ENCODE assay signal across 8 cellular contexts in genomic region chr14:77588411-77589025, GRCh38. TPM values are rescaled to one million over a fixed set of nuclear protein-coding genes. Genes with fewer than 3 reads are reported as not detected.
DNase-seq lines count a peak whose midpoint lies in the region; ATAC-seq, FAIRE-seq and TF ChIP-seq lines count a peak whose summit lies in the region.
"Not testable (repeated sequence)": the region's sequence is repeated elsewhere in the genome, so short reads cannot be mapped to it uniquely, and the experiment has no call there.

No MANE protein-coding gene starts in this region.

- H3K9me3 ChIP-seq in BLaER1; Karpas-422 (ENCODE audit: low read length); lower lobe of right lung: not testable (repeated sequence)

- H3K4me1 ChIP-seq in BLaER1 (peaks cover 38% of the 10 kb centered on the region), Karpas-422 (ENCODE audit: low read length) (peaks cover 92% of the 10 kb centered on the region), lower lobe of right lung (peaks cover 58% of the 10 kb centered on the region)

- H3K9ac ChIP-seq in BLaER1; Karpas-422 (ENCODE audit: low read length): not testable (repeated sequence)

- intact Hi-C loops in lower lobe of right lung (cut with DNase I): not testable (repeated sequence)

- H3K4me3 Mint-ChIP-seq in activated CD4-positive, alpha-beta memory T cell treated with anti-CD3 and anti-CD28 coated beads, Interleukin-2, amount 10 ng/mL, durations not matched to agents 7 days and 5 days; endothelial cell (ENCODE audit: unreplicated experiment): not testable (repeated sequence)
- peak overlapping the region; percentile 36 to 65 for H3K4me3 Mint-ChIP-seq in stimulated activated naive B cell treated with anti-CD40 and anti-IgM and Interleukin-4, amounts not matched to agents 10 μg/mL and 1 μg/mL and 100 μg/mL, for 72 hours

- not testable (repeated sequence) for H3K4me3 ChIP-seq in BLaER1; Karpas-422 (ENCODE audit: low read length); lower lobe of right lung

- ATAC-seq in GM21423 (IDR thresholded peaks at IDR 0.05; ENCODE audit: unreplicated experiment): peak; percentile 41
- not testable (repeated sequence) for ATAC-seq in lower lobe of right lung
- ATAC-seq in stimulated activated naive B cell treated with anti-CD40 and anti-IgM and Interleukin-4, amounts not matched to agents 10 μg/mL and 1 μg/mL and 100 μg/mL, for 72 hours (replicated peaks): peak; percentile 82 to 90

- not testable (repeated sequence) for H3K27me3 Mint-ChIP-seq in activated CD4-positive, alpha-beta memory T cell treated with anti-CD3 and anti-CD28 coated beads, Interleukin-2, amount 10 ng/mL, durations not matched to agents 7 days and 5 days; endothelial cell (ENCODE audit: unreplicated experiment); stimulated activated naive B cell treated with anti-CD40 and anti-IgM and Interleukin-4, amounts not matched to agents 10 μg/mL and 1 μg/mL and 100 μg/mL, for 72 hours

- 0 out of 2 replicates have a peak, but pooled peaks cover 17% of the 10 kb centered on the region for H3K36me3 ChIP-seq in BLaER1
- H3K36me3 ChIP-seq in Karpas-422 (ENCODE audit: insufficient read depth, low read length); lower lobe of right lung: not testable (repeated sequence)

- not testable (repeated sequence) for H3K9me2 ChIP-seq in Karpas-422 (replicated peaks; ENCODE audit: insufficient read depth, low read length)

- H3K36me3 Mint-ChIP-seq in activated CD4-positive, alpha-beta memory T cell treated with anti-CD3 and anti-CD28 coated beads, Interleukin-2, amount 10 ng/mL, durations not matched to agents 7 days and 5 days (ENCODE audit: low read depth): peaks cover 19% of the 10 kb centered on the region
- H3K36me3 Mint-ChIP-seq in endothelial cell (ENCODE audit: low read depth, unreplicated experiment): not testable (repeated sequence)
- H3K36me3 Mint-ChIP-seq in stimulated activated naive B cell treated with anti-CD40 and anti-IgM and Interleukin-4, amounts not matched to agents 10 μg/mL and 1 μg/mL and 100 μg/mL, for 72 hours: peaks cover 9 to 19% of the 10 kb centered on the region in 2 donors

- peak; percentile 81 for FAIRE-seq in GM18507 (lab: Jason Lieb, UNC)

- H3K79me2 ChIP-seq in Karpas-422 (ENCODE audit: low read length): peaks cover 97% of the 10 kb centered on the region

- peaks cover 45% of the 10 kb centered on the region for H3K4me1 Mint-ChIP-seq in activated CD4-positive, alpha-beta memory T cell treated with anti-CD3 and anti-CD28 coated beads, Interleukin-2, amount 10 ng/mL, durations not matched to agents 7 days and 5 days
- peaks cover 31% of the 10 kb centered on the region for H3K4me1 Mint-ChIP-seq in endothelial cell (ENCODE audit: unreplicated experiment)
- peaks cover 43 to 75% of the 10 kb centered on the region in 2 donors for H3K4me1 Mint-ChIP-seq in stimulated activated naive B cell treated with anti-CD40 and anti-IgM and Interleukin-4, amounts not matched to agents 10 μg/mL and 1 μg/mL and 100 μg/mL, for 72 hours

- not testable (repeated sequence) for TF ChIP-seq CTCF in endothelial cell (IDR thresholded peaks at IDR 0.05; ENCODE audit: unreplicated experiment); lower lobe of right lung (IDR thresholded peaks at IDR 0.05)

- H3K9me3 Mint-ChIP-seq in activated CD4-positive, alpha-beta memory T cell treated with anti-CD3 and anti-CD28 coated beads, Interleukin-2, amount 10 ng/mL, durations not matched to agents 7 days and 5 days; endothelial cell (ENCODE audit: unreplicated experiment); stimulated activated naive B cell treated with anti-CD40 and anti-IgM and Interleukin-4, amounts not matched to agents 10 μg/mL and 1 μg/mL and 100 μg/mL, for 72 hours: not testable (repeated sequence)

- H3K4me2 ChIP-seq in BLaER1 (peak overlapping the region; percentile 48), Karpas-422 (ENCODE audit: low read depth, low read length, poor library complexity, severe bottlenecking) (peak overlapping the region; percentile 23)

- POLR2A ChIA-PET in activated CD4-positive, alpha-beta memory T cell treated with anti-CD3 and anti-CD28 coated beads, Interleukin-2, amount 10 ng/mL, durations not matched to agents 7 days and 5 days (lab: Charles Lee): not testable (repeated sequence)

- H3K27me3 ChIP-seq in BLaER1; Karpas-422 (ENCODE audit: low read length); lower lobe of right lung (ENCODE audit: low read depth): not testable (repeated sequence)

- not testable (repeated sequence) for H2AFZ ChIP-seq in Karpas-422 (ENCODE audit: low read length)

- not testable (repeated sequence) for DNase-seq in GM18507 (ENCODE audit: extremely low spot score, insufficient read length, low read depth); activated CD4-positive, alpha-beta memory T cell treated with anti-CD3 and anti-CD28 coated beads, Interleukin-2, amount 10 ng/mL, durations not matched to agents 7 days and 5 days; endothelial cell (ENCODE audit: low spot score); lower lobe of right lung
- DNase-seq in Karpas-422: peak; percentile 71
- DNase-seq in stimulated activated naive B cell treated with anti-CD40 and anti-IgM and Interleukin-4, amounts not matched to agents 10 μg/mL and 1 μg/mL and 100 μg/mL, for 72 hours: peak; percentile 39

- H4K20me1 ChIP-seq in BLaER1: peaks cover 16% of the 10 kb centered on the region; the same call in 1 of the 2 replicates
- not testable (repeated sequence) for H4K20me1 ChIP-seq in Karpas-422 (ENCODE audit: insufficient read depth, low read depth, low read length)

- CTCF ChIA-PET in activated CD4-positive, alpha-beta memory T cell treated with anti-CD3 and anti-CD28 coated beads, Interleukin-2, amount 10 ng/mL, durations not matched to agents 7 days and 5 days (lab: Charles Lee): not testable (repeated sequence)

- peak overlapping the region; percentile 52 for H3K27ac Mint-ChIP-seq in activated CD4-positive, alpha-beta memory T cell treated with anti-CD3 and anti-CD28 coated beads, Interleukin-2, amount 10 ng/mL, durations not matched to agents 7 days and 5 days
- H3K27ac Mint-ChIP-seq in endothelial cell (ENCODE audit: unreplicated experiment): peak overlapping the region; percentile 86
- peak overlapping the region; percentile 80 for H3K27ac Mint-ChIP-seq in stimulated activated naive B cell treated with anti-CD40 and anti-IgM and Interleukin-4, amounts not matched to agents 10 μg/mL and 1 μg/mL and 100 μg/mL, for 72 hours

- not testable (repeated sequence) for H3K27ac ChIP-seq in BLaER1
- H3K27ac ChIP-seq in Karpas-422 (ENCODE audit: low read length) (peak overlapping the region; percentile 82), lower lobe of right lung (peak overlapping the region; percentile 33)

RNA-seq across cellular contexts. Expression of gene SPTLC2, which starts 27.9 kb away (rescaled TPM):
- 70.9 and 97.0 TPM in 2 replicates for total RNA-seq in Karpas-422 (2014; rRNA removed; shearing (Covaris generic); ENCODE audit: low replicate concordance)
- total RNA-seq in activated CD4-positive, alpha-beta memory T cell treated with anti-CD3 and anti-CD28 coated beads, Interleukin-2, amount 10 ng/mL, durations not matched to agents 7 days and 5 days: 10 to 100 TPM; 40.6 to 43.2 TPM
- total RNA-seq in endothelial cell (ENCODE audit: unreplicated experiment): 63.6 TPM
- 46.1 TPM for total RNA-seq in lower lobe of right lung
